In genomic region chr4:185591679-185592141, GRCh38 we compare ENCODE assay signal across 1 cellular context.
TF ChIP-seq lines count a peak whose summit lies in the region.

No MANE protein-coding gene starts in this region.

TF ChIP-seq in HepG2, 621 proteins besides CTCF, POLR2A, EP300 and RAD21 (continued from another document and continues in another):
- no peak for TF ChIP-seq GTF2F1 (IDR thresholded peaks at IDR 0.05; ENCODE audit: low read length)
- no peak for TF ChIP-seq ZNF160 (CRISPR knock-in tag; IDR thresholded peaks at IDR 0.05)
- no peak for TF ChIP-seq STAG1 (CRISPR knock-in tag; IDR thresholded peaks at IDR 0.05)
- no peak for TF ChIP-seq DMAP1 (CRISPR knock-in tag; IDR thresholded peaks at IDR 0.05)
- TF ChIP-seq NCOA2 (CRISPR knock-in tag; IDR thresholded peaks at IDR 0.05) = peak; percentile 71
- no peak for TF ChIP-seq HOXA9 (CRISPR knock-in tag; IDR thresholded peaks at IDR 0.05; ENCODE audit: borderline replicate concordance)
- TF ChIP-seq ARID5B (CRISPR knock-in tag; IDR thresholded peaks at IDR 0.05) = peak; percentile 72; the same call in 1 of the 2 replicates
- no peak for TF ChIP-seq ZNF564 (CRISPR knock-in tag; IDR thresholded peaks at IDR 0.05)
- TF ChIP-seq ZNF614 (CRISPR knock-in tag; IDR thresholded peaks at IDR 0.05; ENCODE audit: borderline replicate concordance) = peak; percentile 29; the same call in 1 of the 2 replicates
- 0 out of 2 replicates have a peak, but pooled peaks have one; percentile 18 for TF ChIP-seq MIXL1 (CRISPR knock-in tag; IDR thresholded peaks at IDR 0.05)
- TF ChIP-seq FIP1L1 (IDR thresholded peaks at IDR 0.05; ENCODE audit: borderline replicate concordance, insufficient read depth, low read depth, low read length) = no peak
- no peak for TF ChIP-seq FOXC1 (CRISPR knock-in tag; IDR thresholded peaks at IDR 0.05; ENCODE audit: borderline replicate concordance)
- no peak for TF ChIP-seq YEATS2 (CRISPR knock-in tag; IDR thresholded peaks at IDR 0.05; ENCODE audit: borderline replicate concordance)
- TF ChIP-seq ZNF383 (CRISPR knock-in tag; IDR thresholded peaks at IDR 0.05; ENCODE audit: borderline replicate concordance) = no peak
- peak; percentile 60; the same call in 1 of the 2 replicates for TF ChIP-seq FOXP1 (IDR thresholded peaks at IDR 0.05)
- TF ChIP-seq FOXP1 (CRISPR knock-in tag; IDR thresholded peaks at IDR 0.05) = peak; percentile 77
- peak; percentile 19; the same call in 1 of the 2 replicates for TF ChIP-seq ARID4A (CRISPR knock-in tag; IDR thresholded peaks at IDR 0.05; ENCODE audit: borderline replicate concordance)
- TF ChIP-seq CBX1 (IDR thresholded peaks at IDR 0.05; ENCODE audit: low read depth) = no peak
- peak; percentile 75 for TF ChIP-seq GATAD2A (CRISPR knock-in tag; IDR thresholded peaks at IDR 0.05)
- no peak for TF ChIP-seq ZNF530 (CRISPR knock-in tag; IDR thresholded peaks at IDR 0.05; ENCODE audit: low read depth)
- TF ChIP-seq SNAPC2 (CRISPR knock-in tag; IDR thresholded peaks at IDR 0.05) = no peak
- no peak for TF ChIP-seq CENPT (CRISPR knock-in tag; IDR thresholded peaks at IDR 0.05; ENCODE audit: low read depth)
- TF ChIP-seq ZNF616 (CRISPR knock-in tag; IDR thresholded peaks at IDR 0.05; ENCODE audit: low read depth) = no peak
- TF ChIP-seq FOSL2 (CRISPR knock-in tag; IDR thresholded peaks at IDR 0.05) = peak; percentile 40
- TF ChIP-seq MLXIP (CRISPR knock-in tag; IDR thresholded peaks at IDR 0.05; ENCODE audit: borderline replicate concordance) = no peak
- TF ChIP-seq ZSCAN20 (CRISPR knock-in tag; IDR thresholded peaks at IDR 0.05; ENCODE audit: borderline replicate concordance) = no peak
- TF ChIP-seq HIC2 (CRISPR knock-in tag; IDR thresholded peaks at IDR 0.05; ENCODE audit: low read depth) = no peak
- 0 out of 2 replicates have a peak, but pooled peaks have one; percentile 34 for TF ChIP-seq RERE (CRISPR knock-in tag; IDR thresholded peaks at IDR 0.05; ENCODE audit: low read depth)
- no peak for TF ChIP-seq ZBED4 (CRISPR knock-in tag; IDR thresholded peaks at IDR 0.05; ENCODE audit: borderline replicate concordance)
- no peak for TF ChIP-seq POGK (CRISPR knock-in tag; conservative IDR thresholded peaks at IDR 0.05)
- TF ChIP-seq CEBPG (CRISPR knock-in tag; IDR thresholded peaks at IDR 0.05) = peak; percentile 91
- TF ChIP-seq HMGA1 (CRISPR knock-in tag; conservative IDR thresholded peaks at IDR 0.05) = no peak
